Comparison of ENCODE assay signal across 15 cellular contexts in the genomic region with DNA sequence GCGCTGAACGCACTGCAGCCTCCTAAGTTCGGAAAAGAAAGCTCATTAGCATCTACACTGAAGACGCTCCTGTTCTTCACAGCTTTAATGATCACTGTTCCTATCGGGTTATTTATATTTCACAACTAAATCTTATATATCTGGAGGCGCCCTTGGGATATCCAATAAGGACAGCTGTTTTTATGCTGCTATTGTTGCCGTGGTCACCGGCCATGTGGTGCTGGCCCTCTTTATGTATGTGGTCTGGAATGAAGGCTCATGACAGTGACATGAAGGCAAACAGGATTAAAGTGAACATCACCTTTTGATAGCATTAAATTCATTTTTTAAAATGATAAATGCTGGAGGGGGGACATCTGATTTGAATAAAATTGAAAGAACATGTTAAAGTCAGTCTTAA.
"Had no signal": no experiment of that assay in that cellular context is flagged by ENCODE, and none has a peak within 500 bp of the region (broad histone marks: within the 10 kb centered on the region; RNA-seq: fewer than 3 reads in every experiment).

No MANE protein-coding gene starts in this region.

- H3K4me3 ChIP-seq: coronary artery, esophagus squamous epithelium, lung, neural progenitor cell, pancreas, smooth muscle cell, stomach, thyroid gland had no signal

- H2AFZ ChIP-seq: neural progenitor cell had no signal

- H3K9me3 ChIP-seq: esophagus squamous epithelium, pancreas, stomach, thyroid gland had no signal

- H3K9ac ChIP-seq: neural progenitor cell had no signal

- H3K27me3 ChIP-seq: esophagus squamous epithelium, neural progenitor cell, pancreas, stomach, thyroid gland had no signal

- H3K36me3 ChIP-seq: neural progenitor cell, pancreas, thyroid gland had no signal

- H3K27ac ChIP-seq: coronary artery, neural progenitor cell, pancreas, stomach, thyroid gland had no signal

- H3K4me2 ChIP-seq: neural progenitor cell, smooth muscle cell had no signal

- DNase-seq: dermis blood vessel endothelial cell; effector memory CD4-positive, alpha-beta T cell; esophagus squamous epithelium; hypothalamus; naive thymus-derived CD4-positive, alpha-beta T cell; pancreas; stimulated activated CD4-positive, alpha-beta T cell treated with anti-CD3 and anti-CD28 coated beads, Interleukin-4, amount 100 ng/mL, for 24 hours; stimulated activated naive CD4-positive, alpha-beta T cell treated with Interleukin-2 at 50 U/mL for 16 hours; stomach; thyroid gland; trophoblast cell had no signal
